ENCODE assay signal across 8 cellular contexts in the genomic region with DNA sequence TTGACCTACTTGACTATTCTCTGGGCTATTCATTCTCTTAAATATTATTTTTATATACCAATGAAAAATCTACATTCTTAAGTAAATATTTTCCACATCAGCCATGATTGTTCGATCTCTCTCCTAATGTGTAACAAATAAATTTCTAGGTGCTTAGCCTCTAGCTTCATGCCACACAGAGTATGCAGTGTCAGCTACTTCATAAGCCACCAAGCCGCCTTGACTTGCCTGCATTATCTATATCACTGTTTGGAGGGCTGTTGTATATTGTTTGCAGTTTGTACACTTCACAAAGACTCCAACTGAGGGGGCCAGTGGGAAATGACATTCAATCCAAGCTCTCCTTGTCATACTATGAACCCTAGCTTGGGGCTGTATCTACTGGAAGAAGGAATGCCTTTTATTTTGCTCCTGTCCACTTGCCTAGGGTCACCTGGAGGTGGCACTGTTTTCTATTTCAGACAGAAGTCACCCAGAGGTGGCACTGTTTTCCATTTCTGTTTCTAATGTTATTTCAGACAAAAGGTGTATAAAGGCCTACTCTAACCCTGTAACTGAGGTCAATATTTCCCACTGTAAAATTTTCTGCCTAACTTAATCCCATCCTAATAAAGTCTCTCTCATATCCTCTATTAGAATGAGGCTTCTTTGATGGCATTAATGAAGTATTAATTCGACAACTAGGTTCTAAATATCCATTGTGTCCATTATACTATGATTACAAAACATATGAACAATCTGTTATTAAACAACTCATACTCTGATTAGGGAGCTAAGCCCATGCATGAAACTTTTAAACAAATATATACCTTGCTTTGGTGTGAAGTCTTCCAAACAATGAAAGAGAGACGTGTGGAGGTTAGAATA. TPM values are rescaled to one million over a fixed set of nuclear protein-coding genes. Genes with fewer than 3 reads are reported as not detected.
DNase-seq lines count a peak whose midpoint lies in the region; ATAC-seq, FAIRE-seq and TF ChIP-seq lines count a peak whose summit lies in the region.

No MANE protein-coding gene starts in this region.

- H3K36me3 ChIP-seq in BE2C (no peaks in the 10 kb centered on the region), esophagus muscularis mucosa (no peaks in the 10 kb centered on the region)

- 93% methylated on average over 4 of the region's 4 CpGs for WGBS in esophagus muscularis mucosa

- H3K27me3 Mint-ChIP-seq in activated CD4-positive, alpha-beta T cell treated with anti-CD3 and anti-CD28 coated beads, Interleukin-2, amount 10 ng/mL, durations not matched to agents 7 days and 5 days: no peaks in the 10 kb centered on the region

- intact Hi-C loops in esophagus muscularis mucosa (cut with DNase I) (no loop called here), sciatic nerve (cut with DNase I) (no loop called here)

- no peak for TF ChIP-seq POLR2A in esophagus muscularis mucosa (IDR thresholded peaks at IDR 0.05; ENCODE audit: low read depth)

- peak; percentile 97 for ATAC-seq in HG02852 (IDR thresholded peaks at IDR 0.05; ENCODE audit: unreplicated experiment)
- ATAC-seq in sciatic nerve: peak; percentile 10

- no peaks in the 10 kb centered on the region for H3K4me1 Mint-ChIP-seq in activated CD4-positive, alpha-beta T cell treated with anti-CD3 and anti-CD28 coated beads, Interleukin-2, amount 10 ng/mL, durations not matched to agents 7 days and 5 days

- CTCF ChIA-PET in activated CD4-positive, alpha-beta T cell treated with anti-CD3 and anti-CD28 coated beads, Interleukin-2, amount 10 ng/mL, durations not matched to agents 7 days and 5 days (lab: Charles Lee): interaction anchor here (0.6 to 1.4 kb wide), 7 partner anchors 12 to 296 kb away, joined by 3 to 6 read pairs (median 3); no protein-coding TSS in a partner anchor

- peak; percentile 95 for TF ChIP-seq CTCF in BE2C (IDR thresholded peaks at IDR 0.05; ENCODE audit: low read depth, low read length)
- TF ChIP-seq CTCF in esophagus muscularis mucosa (IDR thresholded peaks at IDR 0.05): peak; percentile 41 to 56 (median 41)

- H3K27ac Mint-ChIP-seq in activated CD4-positive, alpha-beta T cell treated with anti-CD3 and anti-CD28 coated beads, Interleukin-2, amount 10 ng/mL, durations not matched to agents 7 days and 5 days: no peak overlapping the region

- FAIRE-seq in GM18507 (lab: Jason Lieb, UNC): peak; percentile 77

- H3K4me1 ChIP-seq in BE2C: no peaks in the 10 kb centered on the region
- peaks cover 0 to 25% (median 5%) of the 10 kb centered on the region in 4 donors for H3K4me1 ChIP-seq in esophagus muscularis mucosa

- H3K27me3 ChIP-seq in BE2C (no peaks in the 10 kb centered on the region), esophagus muscularis mucosa (no peaks in the 10 kb centered on the region)

- no peaks in the 10 kb centered on the region for H3K36me3 Mint-ChIP-seq in activated CD4-positive, alpha-beta T cell treated with anti-CD3 and anti-CD28 coated beads, Interleukin-2, amount 10 ng/mL, durations not matched to agents 7 days and 5 days (ENCODE audit: low read depth)

- no peak overlapping the region for H3K27ac ChIP-seq in esophagus muscularis mucosa (replicated peaks in 1 of 4)

- no peaks in the 10 kb centered on the region for H3K9me3 Mint-ChIP-seq in activated CD4-positive, alpha-beta T cell treated with anti-CD3 and anti-CD28 coated beads, Interleukin-2, amount 10 ng/mL, durations not matched to agents 7 days and 5 days

- H3K4me3 Mint-ChIP-seq in activated CD4-positive, alpha-beta T cell treated with anti-CD3 and anti-CD28 coated beads, Interleukin-2, amount 10 ng/mL, durations not matched to agents 7 days and 5 days: no peak overlapping the region

- H3K9me3 ChIP-seq in BE2C (no peaks in the 10 kb centered on the region), esophagus muscularis mucosa (no peaks in the 10 kb centered on the region)

- POLR2A ChIA-PET in activated CD4-positive, alpha-beta T cell treated with anti-CD3 and anti-CD28 coated beads, Interleukin-2, amount 10 ng/mL, durations not matched to agents 7 days and 5 days (lab: Charles Lee): no interaction called here

- peak; percentile 33 for DNase-seq in BE2C
- DNase-seq in GM18507 (ENCODE audit: extremely low spot score, insufficient read length, low read depth): peak; percentile 5
- DNase-seq in NCI-H1694 treated with DMSO at 0.1 percent for 48 hours (lab: John Stamatoyannopoulos, UW): peak; percentile 49
- peak; percentile 63 for DNase-seq in activated CD4-positive, alpha-beta T cell treated with anti-CD3 and anti-CD28 coated beads, Interleukin-2, amount 10 ng/mL, durations not matched to agents 7 days and 5 days
- no peak for DNase-seq in esophagus muscularis mucosa (ENCODE audit: extremely low spot score)
- DNase-seq in sciatic nerve (ENCODE audit: low spot score): no peak
- DNase-seq in NCI-H128 (lab: John Stamatoyannopoulos, UW; ENCODE audit: unreplicated experiment): no peak

- H3K4me3 ChIP-seq in BE2C (ENCODE audit: low read depth, low read length) (no peak overlapping the region), esophagus muscularis mucosa (no peak overlapping the region)

- TF ChIP-seq EP300 in esophagus muscularis mucosa (IDR thresholded peaks at IDR 0.05): no peak

RNA-seq across cellular contexts. Expression of a gene that starts 36.4 kb away (rescaled TPM):
- polyA plus RNA-seq in BE2C (2012; ENCODE audit: insufficient read depth, insufficient read length, low read depth): 2.8 TPM
- under 1 TPM; 0.37 to 0.72 TPM for total RNA-seq in activated CD4-positive, alpha-beta T cell treated with anti-CD3 and anti-CD28 coated beads, Interleukin-2, amount 10 ng/mL, durations not matched to agents 7 days and 5 days
- total RNA-seq in esophagus muscularis mucosa: 10 to 100 TPM; 49.9 to 68.5 (median 59.0) TPM
- total RNA-seq in sciatic nerve: 45.7 TPM

Comparison
In these comparisons a context has a peak if more than half of its experiments do, and no peak if none do; other contexts are left out.
1. DNase-seq: peak in BE2C (single experiment), GM18507 (single experiment), NCI-H1694 treated with DMSO at 0.1 percent for 48 hours (single experiment) and activated CD4-positive, alpha-beta T cell treated with anti-CD3 and anti-CD28 coated beads, Interleukin-2, amount 10 ng/mL, durations not matched to agents 7 days and 5 days (single experiment); none in esophagus muscularis mucosa (single experiment), sciatic nerve (single experiment) and NCI-H128 (single experiment).
2. RNA of a gene that starts 36.4 kb away (total RNA-seq): 49.9 to 68.5 TPM in esophagus muscularis mucosa and 45.7 TPM in sciatic nerve (single experiment); 0.37 to 0.72 TPM in activated CD4-positive, alpha-beta T cell treated with anti-CD3 and anti-CD28 coated beads, Interleukin-2, amount 10 ng/mL, durations not matched to agents 7 days and 5 days; every median in the first group is over 10 times any median in the second.